26 cellular contexts compared by ENCODE assay signal in the genomic region with DNA sequence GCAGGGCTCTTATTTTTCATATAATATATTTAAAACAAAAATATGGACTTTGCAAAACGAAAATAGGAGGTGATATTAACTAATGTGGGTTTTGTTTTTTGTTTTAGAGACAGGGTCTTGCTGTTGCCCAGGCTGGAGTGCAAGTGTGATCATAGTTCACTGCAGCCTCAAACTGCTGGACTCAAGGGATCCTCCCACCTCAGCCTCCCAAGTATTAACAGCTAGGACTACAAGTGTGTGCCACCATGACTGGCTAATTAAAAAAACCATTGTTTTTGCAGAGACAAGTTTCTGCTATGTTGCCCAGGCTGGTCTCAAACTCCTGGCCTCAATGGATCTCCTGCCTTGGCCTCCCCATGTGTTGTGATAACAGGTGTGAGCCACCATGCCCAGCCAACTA.
A peak's percentile ranks its signal among the peaks of the same experiment; 100 is the strongest.
DNase-seq lines count a peak whose midpoint lies in the region; FAIRE-seq and TF ChIP-seq lines count a peak whose summit lies in the region.
"Had no signal": no experiment of that assay in that cellular context is flagged by ENCODE, and none has a peak within 500 bp of the region (broad histone marks: within the 10 kb centered on the region; RNA-seq: fewer than 3 reads in every experiment).

No MANE protein-coding gene starts in this region.

- no peaks in the 10 kb centered on the region for H3K9me3 Mint-ChIP-seq in osteocyte (ENCODE audit: unreplicated experiment)
- H3K9me3 Mint-ChIP-seq: CD14-positive monocyte; CD4-positive, alpha-beta memory T cell; CD4-positive, CD25-positive, alpha-beta regulatory T cell; CD8-positive, alpha-beta memory T cell had no signal

- BruUV-seq in endothelial cell of umbilical vein (replicated peaks; lab: Mats Ljungman, UMichigan) = no TSS peak

- H3K9me3 ChIP-seq in H1 (ENCODE audit: insufficient read depth in 2 of 2, low read depth in 1 of 2, low read length in 1 of 2) = no peaks in the 10 kb centered on the region
- no peaks in the 10 kb centered on the region for H3K9me3 ChIP-seq in endothelial cell of umbilical vein (replicated peaks; ENCODE audit: control insufficient read depth, insufficient read depth, low read length)
- H3K9me3 ChIP-seq: BE2C, BLaER1 had no signal

- H4K91ac ChIP-seq in H1 (replicated peaks; ENCODE audit: insufficient read length, low read length) = no peak overlapping the region

- no peak overlapping the region for H4K5ac ChIP-seq in H1 (ENCODE audit: insufficient read length, low read depth, low read length)

- FAIRE-seq in H1 (lab: Jason Lieb, UNC) (no peak), endothelial cell of umbilical vein (lab: Jason Lieb, UNC) (peak; percentile 4)
- FAIRE-seq: A204.1, GM12878, GM12892, GM18507 had no signal

- H2BK120ac ChIP-seq in H1 (replicated peaks; ENCODE audit: low read depth, low read length) = no peak overlapping the region

- no peak overlapping the region for H3K27ac Mint-ChIP-seq in osteocyte (ENCODE audit: unreplicated experiment)
- H3K27ac Mint-ChIP-seq: CD14-positive monocyte; CD4-positive, alpha-beta memory T cell; CD4-positive, CD25-positive, alpha-beta regulatory T cell; CD8-positive, alpha-beta memory T cell had no signal

- H3K79me2 ChIP-seq in H1 (ENCODE audit: control insufficient read depth in 1 of 2, insufficient read depth in 2 of 2, low read length in 2 of 2) (no peaks in the 10 kb centered on the region), endothelial cell of umbilical vein (ENCODE audit: control insufficient read depth, insufficient read depth, low read length) (no peaks in the 10 kb centered on the region)

- no peak overlapping the region for H3K4me3 Mint-ChIP-seq in osteocyte (ENCODE audit: unreplicated experiment)
- H3K4me3 Mint-ChIP-seq: CD14-positive monocyte; CD4-positive, alpha-beta memory T cell; CD4-positive, CD25-positive, alpha-beta regulatory T cell; CD8-positive, alpha-beta memory T cell had no signal

- H3K9ac ChIP-seq in H1 (replicated peaks in 1 of 4; ENCODE audit: extremely low read depth in 1 of 4, low read depth in 3 of 4, low read length in 3 of 4) (no peak overlapping the region), endothelial cell of umbilical vein (replicated peaks; ENCODE audit: extremely low read depth, insufficient read depth, low read length) (no peak overlapping the region)
- H3K9ac ChIP-seq: BLaER1 had no signal

- H2BK15ac ChIP-seq in H1 (ENCODE audit: low read length) = no peak overlapping the region

- H3K56ac ChIP-seq in H1 (replicated peaks; ENCODE audit: insufficient read length, low read depth, low read length) = no peak overlapping the region

- 0 out of 2 replicates have a peak overlapping the region, but pooled peaks have one; percentile 21 for H2BK20ac ChIP-seq in H1 (ENCODE audit: low read length)

- no peak overlapping the region for H4K8ac ChIP-seq in H1 (ENCODE audit: extremely low read depth, insufficient read depth, low read length)

- H3K27me3 ChIP-seq in H1 (replicated peaks in 1 of 4; ENCODE audit: control insufficient read depth in 3 of 4, extremely low read depth in 1 of 4, insufficient read depth in 3 of 4, low read length in 3 of 4) (no peaks in the 10 kb centered on the region), endothelial cell of umbilical vein (ENCODE audit: control insufficient read depth in 2 of 2, insufficient read depth in 2 of 2, low read length in 2 of 2) (no peaks in the 10 kb centered on the region)
- H3K27me3 ChIP-seq: BE2C, BLaER1 had no signal

- H3K4me3 ChIP-seq in H1 (ENCODE audit: extremely low read depth in 1 of 4, insufficient read depth in 2 of 4, low read depth in 3 of 4, low read length in 4 of 4) (no peak overlapping the region), endothelial cell of umbilical vein (replicated peaks in 1 of 3; ENCODE audit: insufficient read depth in 1 of 3, low read depth in 1 of 3, low read length in 3 of 3) (no peak overlapping the region)
- H3K4me3 ChIP-seq: BLaER1, GM12878 had no signal

- CTCF ChIA-PET in H1 (lab: Charles Lee; ENCODE audit: partially characterized antibody) = no interaction called here
- CTCF ChIA-PET in endothelial cell of umbilical vein (lab: Charles Lee) = no interaction called here

- DNase-seq in H1 (ENCODE audit: low read depth in 1 of 2, low spot score in 2 of 2) = no peak
- no peak for DNase-seq in endothelial cell of umbilical vein (ENCODE audit: low read depth, low spot score)
- peak; percentile 6 for DNase-seq in osteocyte (ENCODE audit: extremely low spot score, unreplicated experiment)
- no peak for DNase-seq in ecto neural progenitor cell (ENCODE audit: low spot score)
- DNase-seq in NCI-H187 (lab: John Stamatoyannopoulos, UW) = no peak
- DNase-seq: 8988T; ACHN; BE2C; C1 segment of cervical spinal cord; CD4-positive, alpha-beta memory T cell; CD4-positive, CD25-positive, alpha-beta regulatory T cell; CD8-positive, alpha-beta memory T cell; COR-L47; DMS 273 treated with DMSO at 0.1 percent for 48 hours; DMS153; DMS53; DMS79; DND-41; EL; GDM1 had no signal

- TF ChIP-seq POLR2A in H1 (IDR thresholded peaks at IDR 0.05; ENCODE audit: control extremely low read depth in 1 of 2, low read depth in 2 of 2, low read length in 2 of 2) (no peak), endothelial cell of umbilical vein (IDR thresholded peaks at IDR 0.05; ENCODE audit: low read depth, low read length) (no peak)

- intact Hi-C loops in endothelial cell of umbilical vein (cut with micrococcal nuclease) = no loop called here

- TF ChIP-seq EP300 in H1 (IDR thresholded peaks at IDR 0.05; ENCODE audit: borderline replicate concordance in 1 of 2, low read depth in 2 of 2, low read length in 2 of 2) = no peak

- H4K20me1 ChIP-seq in H1 (replicated peaks in 1 of 2; ENCODE audit: control insufficient read depth in 1 of 2, insufficient read depth in 2 of 2, low read length in 2 of 2) (no peaks in the 10 kb centered on the region), endothelial cell of umbilical vein (replicated peaks; ENCODE audit: control insufficient read depth, extremely low read depth, insufficient read depth, low read length) (no peaks in the 10 kb centered on the region)
- H4K20me1 ChIP-seq: BLaER1 had no signal

- TF ChIP-seq RAD21 in H1 (IDR thresholded peaks at IDR 0.05 in 1 of 2, conservative IDR thresholded peaks at IDR 0.05 in 1 of 2; ENCODE audit: low read depth in 2 of 2, low read length in 2 of 2) = no peak

- H2AFZ ChIP-seq in H1 (ENCODE audit: low read length) = no peak overlapping the region
- H2AFZ ChIP-seq in endothelial cell of umbilical vein (ENCODE audit: low read depth, low read length) = no peak overlapping the region

- H3K36me3 ChIP-seq in H1 (ENCODE audit: control insufficient read depth in 2 of 4, insufficient read depth in 4 of 4, low read length in 3 of 4) (no peaks in the 10 kb centered on the region), endothelial cell of umbilical vein (ENCODE audit: control insufficient read depth in 2 of 2, extremely low read depth in 1 of 2, insufficient read depth in 2 of 2, low read length in 2 of 2) (no peaks in the 10 kb centered on the region)
- H3K36me3 ChIP-seq: BE2C, BLaER1 had no signal

- H3K23me2 ChIP-seq in H1 (ENCODE audit: low read depth, low read length) = no peaks in the 10 kb centered on the region

- H2AK5ac ChIP-seq in H1 (ENCODE audit: low read depth, low read length) = no peak overlapping the region

- TF ChIP-seq CTCF in H1 (IDR thresholded peaks at IDR 0.05; ENCODE audit: control extremely low read depth in 1 of 3, insufficient read depth in 1 of 3, low read depth in 1 of 3, low read length in 3 of 3) (no peak), endothelial cell of umbilical vein (IDR thresholded peaks at IDR 0.05; ENCODE audit: extremely low read depth in 1 of 2, insufficient read depth in 1 of 2, low read depth in 1 of 2, low read length in 2 of 2) (no peak), osteocyte (IDR thresholded peaks at IDR 0.05) (no peak)

- H3K27me3 Mint-ChIP-seq in osteocyte (ENCODE audit: unreplicated experiment) = no peaks in the 10 kb centered on the region
- H3K27me3 Mint-ChIP-seq: CD4-positive, alpha-beta memory T cell; CD4-positive, CD25-positive, alpha-beta regulatory T cell; CD8-positive, alpha-beta memory T cell had no signal

- H3K4me1 Mint-ChIP-seq in osteocyte (ENCODE audit: unreplicated experiment) = peaks cover 8% of the 10 kb centered on the region
- H3K4me1 Mint-ChIP-seq: CD14-positive monocyte; CD4-positive, alpha-beta memory T cell; CD4-positive, CD25-positive, alpha-beta regulatory T cell; CD8-positive, alpha-beta memory T cell had no signal

- H2BK12ac ChIP-seq in H1 (ENCODE audit: low read depth, low read length) = no peak overlapping the region

- POLR2A ChIA-PET in H1 (lab: Charles Lee; ENCODE audit: partially characterized antibody) = no interaction called here
- POLR2A ChIA-PET in endothelial cell of umbilical vein (lab: Charles Lee) = no interaction called here

- H3K23ac ChIP-seq in H1 (ENCODE audit: insufficient read length) = no peak overlapping the region

- H3K4me2 ChIP-seq in H1 (ENCODE audit: insufficient read depth in 1 of 2, low read depth in 2 of 2, low read length in 2 of 2) (no peak overlapping the region), endothelial cell of umbilical vein (ENCODE audit: insufficient read depth, low read length) (no peak overlapping the region)
- H3K4me2 ChIP-seq: BLaER1 had no signal

- dilution Hi-C loops in endothelial cell of umbilical vein (cut with MboI; ENCODE audit: extremely low pct_ligation_motif_present, low sequenced_read_pairs) = no loop called here

- WGBS in H1 (ENCODE audit: extremely low coverage in 1 of 2, insufficient coverage in 1 of 2, insufficient read length in 1 of 2, insufficient replicate concordance in 2 of 2, low coverage in 1 of 2, low lambda C conversion rate in 2 of 2, missing lambda C conversion rate in 1 of 2), 2 experiments = 81% methylated on average over 1 of the region's 1 CpG; no CpG with 5 or more reads in 1 of the 2 experiments

- no peaks in the 10 kb centered on the region for H3K36me3 Mint-ChIP-seq in osteocyte (ENCODE audit: unreplicated experiment)
- H3K36me3 Mint-ChIP-seq: CD4-positive, alpha-beta memory T cell; CD4-positive, CD25-positive, alpha-beta regulatory T cell had no signal

- peaks cover 0 to 5% (median 3%) of the 10 kb centered on the region in 4 experiments; a peak in 4 of 7 replicates for H3K4me1 ChIP-seq in H1 (replicated peaks in 1 of 4; ENCODE audit: control insufficient read depth in 3 of 4, insufficient read depth in 4 of 4, low read length in 3 of 4)
- no peaks in the 10 kb centered on the region for H3K4me1 ChIP-seq in endothelial cell of umbilical vein (ENCODE audit: control insufficient read depth, extremely low read depth, insufficient read depth, low read length)
- H3K4me1 ChIP-seq: BE2C had no signal

- no peaks in the 10 kb centered on the region for H3K9me1 ChIP-seq in endothelial cell of umbilical vein (replicated peaks; ENCODE audit: control insufficient read depth, extremely low read depth, insufficient read depth, low read length)

- H2BK5ac ChIP-seq in H1 (ENCODE audit: low read depth, low read length) = no peak overlapping the region

- no peaks in the 10 kb centered on the region for H3K79me1 ChIP-seq in H1 (ENCODE audit: low read depth, low read length)

- no peak overlapping the region for H3K27ac ChIP-seq in H1 (ENCODE audit: low read depth, low read length)
- no peak overlapping the region for H3K27ac ChIP-seq in endothelial cell of umbilical vein (ENCODE audit: insufficient read depth, low read depth, low read length)
- H3K27ac ChIP-seq: BLaER1 had no signal

- H3K4ac ChIP-seq in H1 (replicated peaks; ENCODE audit: insufficient read length, low read depth, low read length) = no peak overlapping the region

- no peak overlapping the region for H3K18ac ChIP-seq in H1 (ENCODE audit: extremely low read depth, low read length)

- no peak overlapping the region for H3K14ac ChIP-seq in H1 (ENCODE audit: insufficient read length)
